ENCODE assay signal across 24 cellular contexts in the genomic region with DNA sequence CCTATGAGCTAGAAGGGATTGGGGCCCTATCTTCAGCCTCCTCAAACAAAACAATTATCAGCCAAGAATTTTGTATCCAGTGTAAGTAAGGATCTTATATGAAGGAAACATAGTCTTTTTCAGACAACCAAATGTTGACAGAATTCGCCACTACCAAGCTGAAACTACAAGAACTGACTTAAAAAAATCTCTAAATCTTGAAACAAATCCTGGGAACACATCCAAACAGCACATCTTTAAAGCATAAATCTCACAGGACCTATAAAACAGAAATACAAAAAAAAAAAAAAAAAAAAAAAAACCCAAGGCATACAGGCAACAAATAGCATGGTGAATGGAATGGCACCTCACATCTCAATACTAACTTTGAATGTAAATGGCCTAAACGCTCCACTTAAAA. TPM values are rescaled to one million over a fixed set of nuclear protein-coding genes. Genes with fewer than 3 reads are reported as not detected.
"Had no signal": no experiment of that assay in that cellular context is flagged by ENCODE, and none has a peak within 500 bp of the region (broad histone marks: within the 10 kb centered on the region; RNA-seq: fewer than 3 reads in every experiment).

No MANE protein-coding gene starts in this region.

- H3K4me3 ChIP-seq: colonic mucosa, psoas muscle, right lobe of liver, skin epidermis, testis, tibial nerve had no signal

- H3K27ac Mint-ChIP-seq: stimulated activated naive B cell treated with anti-CD40 and anti-IgM and Interleukin-4, amounts not matched to agents 10 μg/mL and 1 μg/mL and 100 μg/mL, for 72 hours; stimulated activated naive CD8-positive, alpha-beta T cell treated with anti-CD3 and anti-CD28 coated beads, Interleukin-15, amount 100 ng/mL, for 72 hours had no signal

- DNase-seq: colonic mucosa; dermis blood vessel endothelial cell; erythroblast; foreskin melanocyte; head of caudate nucleus; hippocampal formation; naive thymus-derived CD8-positive, alpha-beta T cell; psoas muscle; retina; right lobe of liver; stimulated activated CD4-positive, alpha-beta T cell treated with anti-CD3 and anti-CD28 coated beads, Interleukin-2, amount 100 ng/mL, for 24 hours; stimulated activated CD4-positive, alpha-beta T cell treated with anti-CD3 and anti-CD28 coated beads, Interleukin-4, amount 100 ng/mL, for 4 hours; stimulated activated naive B cell treated with anti-CD40 and anti-IgM and Interleukin-4, amounts not matched to agents 10 μg/mL and 1 μg/mL and 100 μg/mL, for 72 hours; stimulated activated naive CD8-positive, alpha-beta T cell treated with anti-CD3 and anti-CD28 coated beads, Interleukin-15, amount 100 ng/mL, for 72 hours; testis had no signal

- ATAC-seq: naive thymus-derived CD8-positive, alpha-beta T cell; psoas muscle; right lobe of liver; stimulated activated naive B cell treated with anti-CD40 and anti-IgM and Interleukin-4, amounts not matched to agents 10 μg/mL and 1 μg/mL and 100 μg/mL, for 72 hours; stimulated activated naive CD8-positive, alpha-beta T cell treated with anti-CD3 and anti-CD28 coated beads, Interleukin-15, amount 100 ng/mL, for 72 hours had no signal

- H3K27me3 Mint-ChIP-seq: naive thymus-derived CD8-positive, alpha-beta T cell; stimulated activated naive B cell treated with anti-CD40 and anti-IgM and Interleukin-4, amounts not matched to agents 10 μg/mL and 1 μg/mL and 100 μg/mL, for 72 hours; stimulated activated naive CD8-positive, alpha-beta T cell treated with anti-CD3 and anti-CD28 coated beads, Interleukin-15, amount 100 ng/mL, for 72 hours had no signal

- H3K36me3 ChIP-seq: colonic mucosa, neutrophil, right lobe of liver, tibial nerve had no signal

- H3K27ac ChIP-seq: colonic mucosa, neutrophil, psoas muscle, right lobe of liver, skin epidermis, testis, tibial nerve had no signal

- H3K36me3 Mint-ChIP-seq: stimulated activated naive B cell treated with anti-CD40 and anti-IgM and Interleukin-4, amounts not matched to agents 10 μg/mL and 1 μg/mL and 100 μg/mL, for 72 hours had no signal

- H3K4me1 ChIP-seq: colonic mucosa, psoas muscle, right lobe of liver, testis, tibial nerve had no signal

- H3K4me3 Mint-ChIP-seq: stimulated activated naive B cell treated with anti-CD40 and anti-IgM and Interleukin-4, amounts not matched to agents 10 μg/mL and 1 μg/mL and 100 μg/mL, for 72 hours; stimulated activated naive CD8-positive, alpha-beta T cell treated with anti-CD3 and anti-CD28 coated beads, Interleukin-15, amount 100 ng/mL, for 72 hours had no signal

- H3K9me3 ChIP-seq: colonic mucosa, neutrophil, psoas muscle, right lobe of liver, testis had no signal

- H3K27me3 ChIP-seq: colonic mucosa, neutrophil, right lobe of liver, testis, tibial nerve had no signal

RNA-seq across cellular contexts. Expression of a gene that starts 41.3 kb away (rescaled TPM):
- total RNA-seq: colonic mucosa; dermis blood vessel endothelial cell; endothelial cell of umbilical vein; liver; naive thymus-derived CD8-positive, alpha-beta T cell; osteoblast; psoas muscle; right lobe of liver; subcutaneous adipose tissue; tibial nerve; ureter had no signal
- polyA plus RNA-seq: endothelial cell of umbilical vein; liver; naive thymus-derived CD8-positive, alpha-beta T cell; neural cell; psoas muscle had no signal
